In the genomic region with DNA sequence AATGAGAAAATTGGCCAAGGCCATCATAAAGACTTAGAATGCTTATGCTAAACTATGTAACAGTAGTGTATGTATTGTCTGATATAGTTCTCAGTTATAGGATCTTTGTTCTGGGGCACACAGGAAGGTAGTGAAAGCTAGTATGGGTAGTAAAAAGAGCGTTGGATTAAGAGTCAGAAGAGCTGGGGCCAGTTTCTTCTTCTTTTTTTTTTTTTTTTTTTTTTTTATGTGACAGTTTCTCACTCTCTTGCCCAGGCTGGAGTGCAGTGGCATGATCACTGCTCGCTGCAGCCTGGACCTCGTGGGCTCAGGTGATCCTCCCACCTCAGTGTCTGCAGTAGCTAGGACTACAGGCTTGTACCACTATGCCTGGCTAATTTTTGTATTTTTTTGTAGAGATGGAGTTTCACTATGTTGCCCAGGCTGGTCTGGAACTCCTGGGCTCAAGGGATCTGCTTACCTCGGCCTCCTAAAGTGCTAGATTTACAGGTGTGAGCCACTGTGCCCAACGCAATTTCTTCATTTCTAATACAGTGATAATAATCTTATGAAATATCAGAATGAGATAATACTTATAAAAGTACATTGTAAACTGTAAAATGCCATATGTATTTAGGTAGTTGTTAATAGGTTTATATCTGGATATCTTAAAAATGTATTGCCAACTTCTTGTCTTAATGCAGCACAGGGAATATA, we compare ENCODE assay signal across 19 cellular contexts. TPM values are rescaled to one million over a fixed set of nuclear protein-coding genes. Genes with fewer than 3 reads are reported as not detected.
DNase-seq lines count a peak whose midpoint lies in the region; ATAC-seq, FAIRE-seq and TF ChIP-seq lines count a peak whose summit lies in the region.
"Had no signal": no experiment of that assay in that cellular context is flagged by ENCODE, and none has a peak within 500 bp of the region (broad histone marks: within the 10 kb centered on the region; RNA-seq: fewer than 3 reads in every experiment).

No MANE protein-coding gene starts in this region.

- WGBS in SK-N-SH (ENCODE audit: low lambda C conversion rate), result 88% methylated on average over 5 of the region's 5 CpGs

- H3K4me1 ChIP-seq in SK-N-SH (ENCODE audit: control insufficient read depth in 1 of 2, insufficient read depth in 2 of 2, low read depth in 1 of 2, low read length in 1 of 2), result peaks cover 2 to 12% of the 10 kb centered on the region in 2 experiments; a peak in 3 of 4 replicates
- H3K4me1 ChIP-seq: neural progenitor cell had no signal

- no peak for DNase-seq in CD4-positive, alpha-beta T cell
- DNase-seq in SK-N-SH, result no peak
- DNase-seq in left colon, result no peak
- DNase-seq in COR-L47 (lab: John Stamatoyannopoulos, UW), result no peak
- DNase-seq in D721Med (ENCODE audit: insufficient read length, low spot score), result no peak
- no peak for DNase-seq in NCI-H2029 (lab: John Stamatoyannopoulos, UW)
- DNase-seq: activated CD4-positive, CD25-positive, alpha-beta regulatory T cell treated with anti-CD3 and anti-CD28 coated beads, Interleukin-2, amount 50 U/mL, for 72 hours; activated T-cell treated with anti-CD3 and anti-CD28 coated beads, Interleukin-2, amount 50 U/mL, for 1 hour; AML-193; aorta; NCI-H1092; NCI-H2171; NCI-H82; right cardiac atrium; T-cell had no signal

- H3K9me2 ChIP-seq in SK-N-SH, result no peaks in the 10 kb centered on the region

- POLR2A ChIA-PET in CD4-positive, alpha-beta T cell (lab: Charles Lee), result interaction anchor here (1.1 to 1.3 kb wide), 2 partner anchors 15 to 21 kb away, joined by 3 read pairs; no protein-coding TSS in a partner anchor
- POLR2A ChIA-PET in SK-N-SH (lab: Yijun Ruan, JAX), result no interaction called here

- H3K79me2 ChIP-seq in SK-N-SH (ENCODE audit: insufficient read depth), result peaks cover 97% of the 10 kb centered on the region

- no peak for TF ChIP-seq EP300 in SK-N-SH (IDR thresholded peaks at IDR 0.05; ENCODE audit: borderline replicate concordance in 1 of 2, low read depth in 1 of 2, low read length in 1 of 2)

- TF ChIP-seq CTCF in 22Rv1 (IDR thresholded peaks at IDR 0.05) (no peak), SK-N-SH (IDR thresholded peaks at IDR 0.05) (no peak), D721Med (IDR thresholded peaks at IDR 0.05; ENCODE audit: insufficient read depth, missing control alignments) (no peak)
- TF ChIP-seq CTCF in CD4-positive, alpha-beta T cell (IDR thresholded peaks at IDR 0.05), result no peak

- CTCF ChIA-PET in CD4-positive, alpha-beta T cell (lab: Charles Lee), result interaction anchor here (2.4 kb wide), 1 partner anchor 15 kb away, joined by 6 read pairs; no protein-coding TSS in a partner anchor
- CTCF ChIA-PET in SK-N-SH (lab: Yijun Ruan, JAX), result interaction anchor here (3.6 kb wide), 1 partner anchor 15 kb away, joined by 21 read pairs; no protein-coding TSS in a partner anchor

- H3K9me3 Mint-ChIP-seq in CD4-positive, alpha-beta T cell, result no peaks in the 10 kb centered on the region
- H3K9me3 Mint-ChIP-seq: neural progenitor cell, T-cell had no signal

- H3K36me3 Mint-ChIP-seq in CD4-positive, alpha-beta T cell (ENCODE audit: low read depth), result peaks cover 80% of the 10 kb centered on the region

- H3K27ac Mint-ChIP-seq in CD4-positive, alpha-beta T cell, result peak overlapping the region; percentile 0
- H3K27ac Mint-ChIP-seq: neural progenitor cell had no signal

- ATAC-seq in CD4-positive, alpha-beta T cell (ENCODE audit: poor library complexity), result no peak
- ATAC-seq in left colon, result peak; percentile 13
- no peak for ATAC-seq in HG02642 (IDR thresholded peaks at IDR 0.05; ENCODE audit: poor library complexity, unreplicated experiment)
- ATAC-seq: right cardiac atrium, T-cell had no signal

- peak overlapping the region; percentile 17; the same call in 1 of the 2 replicates for H3K27ac ChIP-seq in 22Rv1
- H3K27ac ChIP-seq in CD4-positive, alpha-beta T cell (ENCODE audit: low read depth, low read length), result no peak overlapping the region
- no peak overlapping the region for H3K27ac ChIP-seq in SK-N-SH (ENCODE audit: low read depth in 2 of 2, low read length in 1 of 2)
- H3K27ac ChIP-seq: neural progenitor cell had no signal

- H4K20me1 ChIP-seq in SK-N-SH (ENCODE audit: insufficient read depth), result peaks cover 98% of the 10 kb centered on the region

- peak overlapping the region; percentile 76 for H3K4me2 ChIP-seq in SK-N-SH
- H3K4me2 ChIP-seq: neural progenitor cell had no signal

- no peaks in the 10 kb centered on the region for H3K27me3 Mint-ChIP-seq in CD4-positive, alpha-beta T cell
- H3K27me3 Mint-ChIP-seq: T-cell had no signal

- no peak overlapping the region for H3K9ac ChIP-seq in SK-N-SH
- H3K9ac ChIP-seq: neural progenitor cell had no signal

- FAIRE-seq in D721Med (lab: Jason Lieb, UNC), result no peak
- FAIRE-seq: colon had no signal

- no peak overlapping the region for H2AFZ ChIP-seq in SK-N-SH (ENCODE audit: low read depth)
- H2AFZ ChIP-seq: neural progenitor cell had no signal

- peaks cover 55% of the 10 kb centered on the region for H3K4me1 Mint-ChIP-seq in CD4-positive, alpha-beta T cell (ENCODE audit: low read depth)
- H3K4me1 Mint-ChIP-seq: neural progenitor cell had no signal

- no peaks in the 10 kb centered on the region for H3K9me3 ChIP-seq in CD4-positive, alpha-beta T cell (ENCODE audit: control insufficient read depth, low read length)
- no peaks in the 10 kb centered on the region for H3K9me3 ChIP-seq in SK-N-SH

- TF ChIP-seq RAD21 in SK-N-SH (IDR thresholded peaks at IDR 0.05; ENCODE audit: low read length), result no peak

- H3K4me3 ChIP-seq in SK-N-SH (ENCODE audit: low read depth in 2 of 2, low read length in 1 of 2), result peak overlapping the region in 1 of 2 experiments; percentile 42; a peak in 2 of 4 replicates
- H3K4me3 ChIP-seq: neural progenitor cell had no signal

- intact Hi-C loops in CD4-positive, alpha-beta T cell (cut with DNase I, micrococcal nuclease), result loop anchor here in 1 of 2 experiments (10.0 kb wide), 3 partner anchors 419 to 919 kb away; partner anchors contain the start of genes CCT2, CPSF6 and RAB3IP
- intact Hi-C loops in left colon (cut with DNase I, micrococcal nuclease), result no loop called here

- no peak overlapping the region for H3K4me3 Mint-ChIP-seq in CD4-positive, alpha-beta T cell
- H3K4me3 Mint-ChIP-seq: neural progenitor cell, T-cell had no signal

- peaks cover 59% of the 10 kb centered on the region for H3F3A ChIP-seq in SK-N-SH (replicated peaks; ENCODE audit: insufficient read depth)

- peaks cover 72 to 96% of the 10 kb centered on the region in 2 experiments for H3K36me3 ChIP-seq in SK-N-SH (replicated peaks in 1 of 2; ENCODE audit: control insufficient read depth in 1 of 2, insufficient read depth in 2 of 2, low read length in 1 of 2)

- H3K27me3 ChIP-seq in CD4-positive, alpha-beta T cell (ENCODE audit: control insufficient read depth, insufficient read depth, low read length), result no peaks in the 10 kb centered on the region
- no peaks in the 10 kb centered on the region for H3K27me3 ChIP-seq in SK-N-SH (ENCODE audit: insufficient read depth)
- H3K27me3 ChIP-seq: neural progenitor cell had no signal

TF ChIP-seq in SK-N-SH, 30 proteins besides CTCF, POLR2A, EP300 and RAD21:
- no peak for TF ChIP-seq JUND (IDR thresholded peaks at IDR 0.05)
- TF ChIP-seq, protein P1, sequence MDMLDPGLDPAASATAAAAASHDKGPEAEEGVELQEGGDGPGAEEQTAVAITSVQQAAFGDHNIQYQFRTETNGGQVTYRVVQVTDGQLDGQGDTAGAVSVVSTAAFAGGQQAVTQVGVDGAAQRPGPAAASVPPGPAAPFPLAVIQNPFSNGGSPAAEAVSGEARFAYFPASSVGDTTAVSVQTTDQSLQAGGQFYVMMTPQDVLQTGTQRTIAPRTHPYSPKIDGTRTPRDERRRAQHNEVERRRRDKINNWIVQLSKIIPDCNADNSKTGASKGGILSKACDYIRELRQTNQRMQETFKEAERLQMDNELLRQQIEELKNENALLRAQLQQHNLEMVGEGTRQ (IDR thresholded peaks at IDR 0.05; ENCODE audit: borderline replicate concordance, low read depth, low read length), result no peak

RNA-seq across cellular contexts. Expression of gene MDM2, which starts 7.4 kb away (rescaled TPM):
- total RNA-seq in CD4-positive, alpha-beta T cell, result 10 to 100 TPM; 90.8 TPM
- polyA plus RNA-seq in SK-N-SH (2012; rRNA removed), result 16.9 and 21.5 TPM in 2 replicates
- polyA plus RNA-seq in SK-N-SH (2012; cell fraction: cytosol; rRNA removed), result 17.7 and 37.8 TPM in 2 replicates
- 60.1 and 67.7 TPM in 2 replicates for polyA plus RNA-seq in SK-N-SH (2012; cell fraction: nucleus; rRNA removed)
- 10 to 100 TPM; 80.2 to 94.7 TPM for total RNA-seq in left colon
